ENCODE assay signal across 8 cellular contexts in the genomic region with DNA sequence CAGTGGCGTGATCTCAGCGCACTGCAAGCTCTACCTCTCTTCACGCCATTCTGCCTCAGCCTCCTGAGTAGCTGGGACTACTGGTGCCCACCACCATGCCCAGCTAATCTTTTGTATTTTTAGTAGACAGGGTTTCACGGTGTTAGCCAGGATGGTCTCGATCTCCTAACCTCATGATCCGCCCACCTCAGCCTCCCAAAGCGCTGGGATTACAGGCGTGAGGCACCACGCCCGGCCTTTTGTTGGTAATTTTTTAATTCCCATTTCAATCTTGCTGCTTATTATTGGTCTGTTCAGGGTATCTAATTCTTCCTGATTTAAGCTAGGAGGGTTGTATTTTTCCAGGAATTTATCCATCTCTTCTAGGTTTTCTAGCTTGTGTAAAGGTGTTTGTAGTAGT. TPM values are rescaled to one million over a fixed set of nuclear protein-coding genes. Genes with fewer than 3 reads are reported as not detected.
DNase-seq lines count a peak whose midpoint lies in the region; ATAC-seq and TF ChIP-seq lines count a peak whose summit lies in the region.
"Not testable (repeated sequence)": the region's sequence is repeated elsewhere in the genome, so short reads cannot be mapped to it uniquely, and the experiment has no call there.

No MANE protein-coding gene starts in this region.

- H3K9me3 Mint-ChIP-seq in activated CD4-positive, alpha-beta memory T cell treated with anti-CD3 and anti-CD28 coated beads for 36 hours: not testable (repeated sequence)
- H3K9me3 Mint-ChIP-seq in activated T-helper 2 cell treated with anti-CD3 and anti-CD28 coated beads, Interferon-gamma antibody, Interleukin-2, Interleukin-4, amounts not matched to agents 10 μg/mL and 5 μg/mL and 100 μg/mL, durations not matched to agents 14 hours and 24 hours and 36 hours: peaks cover 18% of the 10 kb centered on the region
- H3K9me3 Mint-ChIP-seq in dendritic cell treated with granulocyte-macrophage colony-stimulating factor and Interleukin-4, amounts not matched to agents 40 ng/mL and 50 ng/mL, for 4 days: peaks cover 11% of the 10 kb centered on the region
- H3K9me3 Mint-ChIP-seq in naive thymus-derived CD8-positive, alpha-beta T cell: peaks cover 0 to 31% (median 12%) of the 10 kb centered on the region in 9 donors
- peaks cover 7 to 27% of the 10 kb centered on the region in 2 donors for H3K9me3 Mint-ChIP-seq in stimulated activated naive CD8-positive, alpha-beta T cell treated with anti-CD3 and anti-CD28 coated beads, Interleukin-15, amount 100 ng/mL, for 72 hours

- CTCF ChIA-PET in activated CD4-positive, alpha-beta memory T cell treated with anti-CD3 and anti-CD28 coated beads for 36 hours (lab: Charles Lee): not testable (repeated sequence)

- not testable (repeated sequence) for H3K4me3 ChIP-seq in BLaER1, Peyer's patch
- peak overlapping the region; percentile 14 for H3K4me3 ChIP-seq in GM06990 (replicated peaks; ENCODE audit: low read depth, low read length)

- not testable (repeated sequence) for H3K27me3 Mint-ChIP-seq in activated CD4-positive, alpha-beta memory T cell treated with anti-CD3 and anti-CD28 coated beads for 36 hours; activated T-helper 2 cell treated with anti-CD3 and anti-CD28 coated beads, Interferon-gamma antibody, Interleukin-2, Interleukin-4, amounts not matched to agents 10 μg/mL and 5 μg/mL and 100 μg/mL, durations not matched to agents 14 hours and 24 hours and 36 hours (ENCODE audit: low read depth); dendritic cell treated with granulocyte-macrophage colony-stimulating factor and Interleukin-4, amounts not matched to agents 40 ng/mL and 50 ng/mL, for 4 days; naive thymus-derived CD8-positive, alpha-beta T cell; stimulated activated naive CD8-positive, alpha-beta T cell treated with anti-CD3 and anti-CD28 coated beads, Interleukin-15, amount 100 ng/mL, for 72 hours

- ATAC-seq in naive thymus-derived CD8-positive, alpha-beta T cell; stimulated activated naive CD8-positive, alpha-beta T cell treated with anti-CD3 and anti-CD28 coated beads, Interleukin-15, amount 100 ng/mL, for 72 hours: not testable (repeated sequence)

- H3K4me1 ChIP-seq in BLaER1: peaks cover 12% of the 10 kb centered on the region
- H3K4me1 ChIP-seq in Peyer's patch: peaks cover 0 to 15% (median 3%) of the 10 kb centered on the region in 4 donors

- POLR2A ChIA-PET in activated CD4-positive, alpha-beta memory T cell treated with anti-CD3 and anti-CD28 coated beads for 36 hours (lab: Charles Lee): not testable (repeated sequence)
- POLR2A ChIA-PET in naive thymus-derived CD8-positive, alpha-beta T cell (lab: Charles Lee): interaction anchor here (0.8 to 3.3 kb wide), 9 partner anchors 10 to 237 kb away, joined by 3 to 15 read pairs (median 4); partner anchors contain the start of genes DDIAS and PCF11

- H3K4me1 Mint-ChIP-seq in activated CD4-positive, alpha-beta memory T cell treated with anti-CD3 and anti-CD28 coated beads for 36 hours (ENCODE audit: low read depth): peaks cover 32% of the 10 kb centered on the region
- peaks cover 45% of the 10 kb centered on the region for H3K4me1 Mint-ChIP-seq in activated T-helper 2 cell treated with anti-CD3 and anti-CD28 coated beads, Interferon-gamma antibody, Interleukin-2, Interleukin-4, amounts not matched to agents 10 μg/mL and 5 μg/mL and 100 μg/mL, durations not matched to agents 14 hours and 24 hours and 36 hours (ENCODE audit: low read depth)
- H3K4me1 Mint-ChIP-seq in dendritic cell treated with granulocyte-macrophage colony-stimulating factor and Interleukin-4, amounts not matched to agents 40 ng/mL and 50 ng/mL, for 4 days (ENCODE audit: low read depth): not testable (repeated sequence)
- peaks cover 24 to 55% (median 50%) of the 10 kb centered on the region in 4 donors for H3K4me1 Mint-ChIP-seq in naive thymus-derived CD8-positive, alpha-beta T cell
- peaks cover 61% of the 10 kb centered on the region for H3K4me1 Mint-ChIP-seq in stimulated activated naive CD8-positive, alpha-beta T cell treated with anti-CD3 and anti-CD28 coated beads, Interleukin-15, amount 100 ng/mL, for 72 hours

- not testable (repeated sequence) for H4K20me1 ChIP-seq in BLaER1

- H3K27me3 ChIP-seq in BLaER1; GM06990 (replicated peaks; ENCODE audit: control insufficient read depth, insufficient read depth, low read length); Peyer's patch: not testable (repeated sequence)

- H3K9me3 ChIP-seq in BLaER1: peaks cover 15% of the 10 kb centered on the region
- H3K9me3 ChIP-seq in Peyer's patch: not testable (repeated sequence)

- peak overlapping the region; percentile 53 for H3K4me2 ChIP-seq in BLaER1

- not testable (repeated sequence) for H3K27ac ChIP-seq in BLaER1
- peak overlapping the region; percentile 26 to 79 (median 40) for H3K27ac ChIP-seq in Peyer's patch

- TF ChIP-seq CTCF in GM06990 (IDR thresholded peaks at IDR 0.05; ENCODE audit: insufficient read depth, low read length, poor library complexity, severe bottlenecking); Peyer's patch (IDR thresholded peaks at IDR 0.05): not testable (repeated sequence)

- peaks cover 66% of the 10 kb centered on the region for H3K36me3 Mint-ChIP-seq in activated CD4-positive, alpha-beta memory T cell treated with anti-CD3 and anti-CD28 coated beads for 36 hours
- peaks cover 72% of the 10 kb centered on the region for H3K36me3 Mint-ChIP-seq in activated T-helper 2 cell treated with anti-CD3 and anti-CD28 coated beads, Interferon-gamma antibody, Interleukin-2, Interleukin-4, amounts not matched to agents 10 μg/mL and 5 μg/mL and 100 μg/mL, durations not matched to agents 14 hours and 24 hours and 36 hours (ENCODE audit: low read depth)
- H3K36me3 Mint-ChIP-seq in dendritic cell treated with granulocyte-macrophage colony-stimulating factor and Interleukin-4, amounts not matched to agents 40 ng/mL and 50 ng/mL, for 4 days (ENCODE audit: low read depth): peaks cover 26% of the 10 kb centered on the region
- H3K36me3 Mint-ChIP-seq in naive thymus-derived CD8-positive, alpha-beta T cell: peaks cover 0 to 36% (median 26%) of the 10 kb centered on the region in 3 donors

- peak overlapping the region; percentile 40 for H3K27ac Mint-ChIP-seq in activated CD4-positive, alpha-beta memory T cell treated with anti-CD3 and anti-CD28 coated beads for 36 hours
- H3K27ac Mint-ChIP-seq in activated T-helper 2 cell treated with anti-CD3 and anti-CD28 coated beads, Interferon-gamma antibody, Interleukin-2, Interleukin-4, amounts not matched to agents 10 μg/mL and 5 μg/mL and 100 μg/mL, durations not matched to agents 14 hours and 24 hours and 36 hours: peak overlapping the region; percentile 85
- H3K27ac Mint-ChIP-seq in dendritic cell treated with granulocyte-macrophage colony-stimulating factor and Interleukin-4, amounts not matched to agents 40 ng/mL and 50 ng/mL, for 4 days: peak overlapping the region; percentile 71
- H3K27ac Mint-ChIP-seq in naive thymus-derived CD8-positive, alpha-beta T cell: peak overlapping the region; percentile 86 to 96 (median 92)
- H3K27ac Mint-ChIP-seq in stimulated activated naive CD8-positive, alpha-beta T cell treated with anti-CD3 and anti-CD28 coated beads, Interleukin-15, amount 100 ng/mL, for 72 hours: peak overlapping the region; percentile 86 to 95

- TF ChIP-seq POLR2A in Peyer's patch (IDR thresholded peaks at IDR 0.05): not testable (repeated sequence)

- H3K36me3 ChIP-seq in BLaER1: peaks cover 71% of the 10 kb centered on the region
- H3K36me3 ChIP-seq in GM06990 (ENCODE audit: control insufficient read depth, insufficient read depth, low read length); Peyer's patch: not testable (repeated sequence)

- not testable (repeated sequence) for H3K9ac ChIP-seq in BLaER1

- intact Hi-C loops in activated CD4-positive, alpha-beta memory T cell treated with anti-CD3 and anti-CD28 coated beads for 36 hours (cut with micrococcal nuclease): loop anchor here (1.0 kb wide), 1 partner anchor 18 kb away; the partner anchor contains the start of gene DDIAS
- intact Hi-C loops in activated T-helper 2 cell treated with anti-CD3 and anti-CD28 coated beads, Interferon-gamma antibody, Interleukin-2, Interleukin-4, amounts not matched to agents 10 μg/mL and 5 μg/mL and 100 μg/mL, durations not matched to agents 14 hours and 24 hours and 36 hours (cut with micrococcal nuclease): loop anchor here (1.0 to 2.0 kb wide), 5 partner anchors 18 to 87 kb away; partner anchors contain the start of gene DDIAS
- intact Hi-C loops in dendritic cell treated with granulocyte-macrophage colony-stimulating factor and Interleukin-4, amounts not matched to agents 40 ng/mL and 50 ng/mL, for 4 days (cut with micrococcal nuclease): loop anchor here (10.0 kb wide), 1 partner anchor 205 kb away; no protein-coding TSS in a partner anchor

- DNase-seq in GM06990 (ENCODE audit: extremely low read depth, insufficient read length); Peyer's patch; activated CD4-positive, alpha-beta memory T cell treated with anti-CD3 and anti-CD28 coated beads for 36 hours; activated T-helper 2 cell treated with anti-CD3 and anti-CD28 coated beads, Interferon-gamma antibody, Interleukin-2, Interleukin-4, amounts not matched to agents 10 μg/mL and 5 μg/mL and 100 μg/mL, durations not matched to agents 14 hours and 24 hours and 36 hours (ENCODE audit: low spot score); naive thymus-derived CD8-positive, alpha-beta T cell; stimulated activated naive CD8-positive, alpha-beta T cell treated with anti-CD3 and anti-CD28 coated beads, Interleukin-15, amount 100 ng/mL, for 72 hours: not testable (repeated sequence)

- H3K4me3 Mint-ChIP-seq in activated CD4-positive, alpha-beta memory T cell treated with anti-CD3 and anti-CD28 coated beads for 36 hours: peak overlapping the region; percentile 6
- peak overlapping the region; percentile 62 for H3K4me3 Mint-ChIP-seq in activated T-helper 2 cell treated with anti-CD3 and anti-CD28 coated beads, Interferon-gamma antibody, Interleukin-2, Interleukin-4, amounts not matched to agents 10 μg/mL and 5 μg/mL and 100 μg/mL, durations not matched to agents 14 hours and 24 hours and 36 hours (ENCODE audit: low read depth)
- not testable (repeated sequence) for H3K4me3 Mint-ChIP-seq in dendritic cell treated with granulocyte-macrophage colony-stimulating factor and Interleukin-4, amounts not matched to agents 40 ng/mL and 50 ng/mL, for 4 days
- peak overlapping the region; percentile 50 to 84 (median 76) for H3K4me3 Mint-ChIP-seq in naive thymus-derived CD8-positive, alpha-beta T cell
- H3K4me3 Mint-ChIP-seq in stimulated activated naive CD8-positive, alpha-beta T cell treated with anti-CD3 and anti-CD28 coated beads, Interleukin-15, amount 100 ng/mL, for 72 hours: peak overlapping the region; percentile 77 to 82

RNA-seq across cellular contexts. Expression of gene DDIAS, which starts 18.2 kb away (rescaled TPM):
- under 1 TPM in 3 of 4 donors, not detected in 1; 0.27 to 0.83 (median 0.47) TPM for total RNA-seq in Peyer's patch
- 10 to 100 TPM; 16.8 to 19.4 TPM for total RNA-seq in activated CD4-positive, alpha-beta memory T cell treated with anti-CD3 and anti-CD28 coated beads for 36 hours
- total RNA-seq in activated T-helper 2 cell treated with anti-CD3 and anti-CD28 coated beads, Interferon-gamma antibody, Interleukin-2, Interleukin-4, amounts not matched to agents 10 μg/mL and 5 μg/mL and 100 μg/mL, durations not matched to agents 14 hours and 24 hours and 36 hours: 17.8 and 18.2 TPM in 2 replicates
- total RNA-seq in naive thymus-derived CD8-positive, alpha-beta T cell: 1 to 10 TPM; 2.3 to 2.5 TPM
- 1 to 10 TPM in 2 of 3 donors, under 1 TPM in 1; 0.59 to 3.1 (median 1.7) TPM for polyA plus RNA-seq in naive thymus-derived CD8-positive, alpha-beta T cell

RNA-seq across cellular contexts. Expression of gene PRCP, which starts 19.6 kb away (rescaled TPM):
- 10 to 100 TPM; 12.5 to 56.9 (median 16.4) TPM for total RNA-seq in Peyer's patch
- 10 to 100 TPM; 26.7 to 27.0 TPM for total RNA-seq in activated CD4-positive, alpha-beta memory T cell treated with anti-CD3 and anti-CD28 coated beads for 36 hours
- total RNA-seq in activated T-helper 2 cell treated with anti-CD3 and anti-CD28 coated beads, Interferon-gamma antibody, Interleukin-2, Interleukin-4, amounts not matched to agents 10 μg/mL and 5 μg/mL and 100 μg/mL, durations not matched to agents 14 hours and 24 hours and 36 hours: 23.5 and 27.5 TPM in 2 replicates
- 10 to 100 TPM; 26.4 to 29.1 TPM for total RNA-seq in naive thymus-derived CD8-positive, alpha-beta T cell
- 10 to 100 TPM; 48.3 to 50.2 (median 49.3) TPM for polyA plus RNA-seq in naive thymus-derived CD8-positive, alpha-beta T cell

Comparison
In these comparisons a context has a peak if more than half of its experiments do, and no peak if none do; other contexts are left out.
1. H3K27ac Mint-ChIP-seq: peak in every context shown above with its lines; median percentile 92 in naive thymus-derived CD8-positive, alpha-beta T cell; 90 in stimulated activated naive CD8-positive, alpha-beta T cell treated with anti-CD3 and anti-CD28 coated beads, Interleukin-15, amount 100 ng/mL, for 72 hours; 85 in activated T-helper 2 cell treated with anti-CD3 and anti-CD28 coated beads, Interferon-gamma antibody, Interleukin-2, Interleukin-4, amounts not matched to agents 10 μg/mL and 5 μg/mL and 100 μg/mL, durations not matched to agents 14 hours and 24 hours and 36 hours; 71 in dendritic cell treated with granulocyte-macrophage colony-stimulating factor and Interleukin-4, amounts not matched to agents 40 ng/mL and 50 ng/mL, for 4 days; 40 in activated CD4-positive, alpha-beta memory T cell treated with anti-CD3 and anti-CD28 coated beads for 36 hours.